ENCODE assay signal across 27 cellular contexts in genomic region chr12:106118278-106118820, GRCh38. TPM values are rescaled to one million over a fixed set of nuclear protein-coding genes. Genes with fewer than 3 reads are reported as not detected.
DNase-seq lines count a peak whose midpoint lies in the region; ATAC-seq, FAIRE-seq and TF ChIP-seq lines count a peak whose summit lies in the region.
"Had no signal": no experiment of that assay in that cellular context is flagged by ENCODE, and none has a peak within 500 bp of the region (broad histone marks: within the 10 kb centered on the region; RNA-seq: fewer than 3 reads in every experiment).

No MANE protein-coding gene starts in this region.

- no peaks in the 10 kb centered on the region for H3K36me3 Mint-ChIP-seq in MCF 10A (ENCODE audit: insufficient read depth, unreplicated experiment)
- H3K36me3 Mint-ChIP-seq: natural killer cell had no signal

- H3K27me3 ChIP-seq in liver (ENCODE audit: control insufficient read depth in 4 of 4, insufficient read depth in 4 of 4, low read length in 3 of 4) (no peaks in the 10 kb centered on the region), right lobe of liver (no peaks in the 10 kb centered on the region), H1 (replicated peaks in 1 of 4; ENCODE audit: control insufficient read depth in 3 of 4, extremely low read depth in 1 of 4, insufficient read depth in 3 of 4, low read length in 3 of 4) (no peaks in the 10 kb centered on the region), trophoblast cell (ENCODE audit: insufficient read depth, low read length) (no peaks in the 10 kb centered on the region)
- H3K27me3 ChIP-seq: testis had no signal

- intact Hi-C loops in right lobe of liver (cut with DNase I) (no loop called here), MCF 10A (cut with micrococcal nuclease) (no loop called here)

- H3K23ac ChIP-seq in H1 (ENCODE audit: insufficient read length) (no peak overlapping the region), trophoblast cell (ENCODE audit: low read length) (no peak overlapping the region)

- TF ChIP-seq POLR2A in right lobe of liver (IDR thresholded peaks at IDR 0.05) (no peak), H1 (IDR thresholded peaks at IDR 0.05; ENCODE audit: control extremely low read depth in 1 of 2, low read depth in 2 of 2, low read length in 2 of 2) (no peak)

- no peak for FAIRE-seq in H1 (lab: Jason Lieb, UNC)
- FAIRE-seq: H54, HepG2 had no signal

- H3K27me3 Mint-ChIP-seq in MCF 10A (ENCODE audit: insufficient read depth, unreplicated experiment): no peaks in the 10 kb centered on the region

- H2BK120ac ChIP-seq in H1 (replicated peaks; ENCODE audit: low read depth, low read length): no peak overlapping the region
- H2BK120ac ChIP-seq in trophoblast cell (ENCODE audit: insufficient read depth, low read length, poor library complexity): no peak overlapping the region

- no peaks in the 10 kb centered on the region for H3K36me3 ChIP-seq in liver (ENCODE audit: control insufficient read depth in 4 of 4, insufficient read depth in 3 of 4, low read depth in 1 of 4, low read length in 3 of 4)
- no peaks in the 10 kb centered on the region for H3K36me3 ChIP-seq in right lobe of liver
- H3K36me3 ChIP-seq in H1 (ENCODE audit: control insufficient read depth in 2 of 4, insufficient read depth in 4 of 4, low read length in 3 of 4): no peaks in the 10 kb centered on the region
- H3K36me3 ChIP-seq in trophoblast cell (ENCODE audit: control insufficient read depth in 1 of 2, insufficient read depth in 2 of 2, low read length in 2 of 2): peaks cover 8 to 20% of the 10 kb centered on the region in 2 experiments

- H3K4me2 ChIP-seq in H1 (ENCODE audit: insufficient read depth in 1 of 2, low read depth in 2 of 2, low read length in 2 of 2) (no peak overlapping the region), trophoblast cell (ENCODE audit: low read length) (no peak overlapping the region)

- H3K4ac ChIP-seq in H1 (replicated peaks; ENCODE audit: insufficient read length, low read depth, low read length): no peak overlapping the region
- H3K4ac ChIP-seq in trophoblast cell (ENCODE audit: low read depth, low read length): peak overlapping the region; percentile 74

- H2BK20ac ChIP-seq in H1 (ENCODE audit: low read length): no peak overlapping the region

- no peak overlapping the region for H4K8ac ChIP-seq in H1 (ENCODE audit: extremely low read depth, insufficient read depth, low read length)
- H4K8ac ChIP-seq in trophoblast cell (ENCODE audit: low read depth, low read length): no peak overlapping the region

- no peak for DNase-seq in right lobe of liver
- DNase-seq in H1 (ENCODE audit: low read depth in 1 of 2, low spot score in 2 of 2): no peak
- peak in 1 of 2 donors; percentile 79 for DNase-seq in trophoblast cell
- DNase-seq in MCF 10A (ENCODE audit: unreplicated experiment): no peak
- no peak for DNase-seq in HPDE6-E6E7 (ENCODE audit: extremely low spot score)
- DNase-seq in activated effector memory CD4-positive, alpha-beta T cell treated with Interleukin-2 at 50 U/mL for 16 hours: no peak
- no peak for DNase-seq in T1000 (lab: John Stamatoyannopoulos, UW)
- DNase-seq: activated CD4-positive, alpha-beta T cell treated with anti-CD3 and anti-CD28 coated beads for 4 hours; activated naive CD4-positive, alpha-beta T cell treated with anti-CD3 and anti-CD28 coated beads for 36 hours; activated T-cell treated with anti-CD3 and anti-CD28 coated beads, Interleukin-2, amount 50 U/mL, for 4 hours; aorta; C1 segment of cervical spinal cord; foreskin melanocyte; mesendoderm; natural killer cell; NCI-H1092 treated with DMSO at 0.1 percent for 48 hours; NCI-H2029 treated with DMSO at 0.1 percent for 48 hours; NCI-H345; NCI-H82; OCI-M1; T-helper 1 cell; testis had no signal

- no peak overlapping the region for H3K27ac Mint-ChIP-seq in MCF 10A (ENCODE audit: low read depth, unreplicated experiment)
- H3K27ac Mint-ChIP-seq: activated naive CD4-positive, alpha-beta T cell treated with anti-CD3 and anti-CD28 coated beads for 36 hours; natural killer cell had no signal

- no peak overlapping the region for H4K12ac ChIP-seq in trophoblast cell (ENCODE audit: low read depth, low read length)

- CTCF ChIA-PET in H1 (lab: Charles Lee; ENCODE audit: partially characterized antibody): interaction anchor here (1.0 to 5.0 kb wide), 6 partner anchors 8 to 20 kb away, joined by 3 to 17 read pairs (median 6); no protein-coding TSS in a partner anchor
- CTCF ChIA-PET in MCF 10A (lab: Yijun Ruan, JAX): interaction anchor here (0.5 to 14.0 kb wide), 4 partner anchors 17 to 1065 kb away, joined by 3 to 115 read pairs (median 3); partner anchors contain the start of gene NUAK1

- H3K18ac ChIP-seq in H1 (ENCODE audit: extremely low read depth, low read length) (no peak overlapping the region), trophoblast cell (ENCODE audit: low read length) (no peak overlapping the region)

- no peak overlapping the region for H2BK5ac ChIP-seq in H1 (ENCODE audit: low read depth, low read length)
- H2BK5ac ChIP-seq in trophoblast cell (ENCODE audit: low read depth, low read length, poor library complexity): no peak overlapping the region

- H3K14ac ChIP-seq in H1 (ENCODE audit: insufficient read length): no peak overlapping the region
- no peak overlapping the region for H3K14ac ChIP-seq in trophoblast cell (ENCODE audit: low read length)

- no peaks in the 10 kb centered on the region for H3K9me3 Mint-ChIP-seq in MCF 10A (ENCODE audit: unreplicated experiment)
- H3K9me3 Mint-ChIP-seq: activated naive CD4-positive, alpha-beta T cell treated with anti-CD3 and anti-CD28 coated beads for 36 hours; activated T-cell treated with anti-CD3 and anti-CD28 coated beads, Interleukin-2, amount 50 U/mL, for 4 hours; central memory CD8-positive, alpha-beta T cell; natural killer cell had no signal

- POLR2A ChIA-PET in H1 (lab: Charles Lee; ENCODE audit: partially characterized antibody) (interaction anchor here (0.9 to 2.3 kb wide), 4 partner anchors 8 to 21 kb away, joined by 3 to 9 read pairs (median 6); partner anchors contain the start of gene NUAK1), MCF 10A (lab: Yijun Ruan, JAX) (interaction anchor here (1.2 to 2.7 kb wide), 2 partner anchors 8 to 16 kb away, joined by 3 to 8 read pairs; no protein-coding TSS in a partner anchor)

- H3K4me3 ChIP-seq in liver (ENCODE audit: low read depth in 1 of 3, low read length in 3 of 3) (no peak overlapping the region), right lobe of liver (no peak overlapping the region), H1 (ENCODE audit: extremely low read depth in 1 of 4, insufficient read depth in 2 of 4, low read depth in 3 of 4, low read length in 4 of 4) (no peak overlapping the region), trophoblast cell (ENCODE audit: low read depth, low read length) (no peak overlapping the region)
- H3K4me3 ChIP-seq: testis had no signal

- H3K4me1 ChIP-seq in liver (ENCODE audit: control insufficient read depth in 4 of 4, insufficient read depth in 4 of 4, low read length in 3 of 4): peaks cover 22 to 71% (median 49%) of the 10 kb centered on the region in 4 donors
- H3K4me1 ChIP-seq in right lobe of liver: peaks cover 0 to 69% (median 31%) of the 10 kb centered on the region in 4 donors
- peaks cover 4 to 19% (median 5%) of the 10 kb centered on the region in 4 experiments for H3K4me1 ChIP-seq in H1 (replicated peaks in 1 of 4; ENCODE audit: control insufficient read depth in 3 of 4, insufficient read depth in 4 of 4, low read length in 3 of 4)
- H3K4me1 ChIP-seq in trophoblast cell (ENCODE audit: control insufficient read depth in 1 of 2, insufficient read depth in 2 of 2, low read length in 2 of 2): peaks cover 26 to 50% of the 10 kb centered on the region in 2 experiments

- H3K56ac ChIP-seq in H1 (replicated peaks; ENCODE audit: insufficient read length, low read depth, low read length): no peak overlapping the region

- peaks cover 23% of the 10 kb centered on the region for H3K4me1 Mint-ChIP-seq in MCF 10A (ENCODE audit: insufficient read depth, unreplicated experiment)
- H3K4me1 Mint-ChIP-seq: central memory CD8-positive, alpha-beta T cell had no signal

- TF ChIP-seq CTCF in liver (IDR thresholded peaks at IDR 0.05; ENCODE audit: low read depth, low read length, missing input control) (no peak), right lobe of liver (IDR thresholded peaks at IDR 0.05) (no peak), H1 (IDR thresholded peaks at IDR 0.05; ENCODE audit: control extremely low read depth in 1 of 3, insufficient read depth in 1 of 3, low read depth in 1 of 3, low read length in 3 of 3) (no peak), MCF 10A (IDR thresholded peaks at IDR 0.05; ENCODE audit: unreplicated experiment) (no peak)

- no peak for ATAC-seq in right lobe of liver
- ATAC-seq: activated T-cell treated with anti-CD3 and anti-CD28 coated beads, Interleukin-2, amount 50 U/mL, for 4 hours; HepG2; natural killer cell had no signal

- peaks cover 3 to 7% of the 10 kb centered on the region in 2 experiments for H4K20me1 ChIP-seq in H1 (replicated peaks in 1 of 2; ENCODE audit: control insufficient read depth in 1 of 2, insufficient read depth in 2 of 2, low read length in 2 of 2)

- TF ChIP-seq RAD21 in liver (IDR thresholded peaks at IDR 0.05) (no peak), H1 (IDR thresholded peaks at IDR 0.05 in 1 of 2, conservative IDR thresholded peaks at IDR 0.05 in 1 of 2; ENCODE audit: low read depth in 2 of 2, low read length in 2 of 2) (no peak)

- no peak for TF ChIP-seq EP300 in H1 (IDR thresholded peaks at IDR 0.05; ENCODE audit: borderline replicate concordance in 1 of 2, low read depth in 2 of 2, low read length in 2 of 2)

- no TSS peak for BruUV-seq in MCF 10A (replicated peaks; lab: Mats Ljungman, UMichigan)

- H3K27ac ChIP-seq in liver (ENCODE audit: low read depth in 1 of 2, low read length in 2 of 2): peak overlapping the region; percentile 8 to 89
- H3K27ac ChIP-seq in right lobe of liver: peak overlapping the region in 1 of 3 donors; percentile 96
- no peak overlapping the region for H3K27ac ChIP-seq in H1 (ENCODE audit: low read depth, low read length)
- H3K27ac ChIP-seq in trophoblast cell (ENCODE audit: low read depth, low read length): no peak overlapping the region
- H3K27ac ChIP-seq: testis had no signal

- H2BK15ac ChIP-seq in H1 (ENCODE audit: low read length): no peak overlapping the region

- H3K9me3 ChIP-seq in liver (ENCODE audit: control insufficient read depth in 4 of 4, low read length in 3 of 4): no peaks in the 10 kb centered on the region
- no peaks in the 10 kb centered on the region for H3K9me3 ChIP-seq in right lobe of liver
- no peaks in the 10 kb centered on the region for H3K9me3 ChIP-seq in H1 (ENCODE audit: insufficient read depth in 2 of 2, low read depth in 1 of 2, low read length in 1 of 2)
- H3K9me3 ChIP-seq in trophoblast cell (ENCODE audit: insufficient read depth, low read depth, low read length): no peaks in the 10 kb centered on the region
- H3K9me3 ChIP-seq: testis had no signal

- peaks cover 15% of the 10 kb centered on the region for H3K79me1 ChIP-seq in H1 (ENCODE audit: low read depth, low read length)
- H3K79me1 ChIP-seq in trophoblast cell (ENCODE audit: low read length): no peaks in the 10 kb centered on the region

- H4K5ac ChIP-seq in H1 (ENCODE audit: insufficient read length, low read depth, low read length): no peak overlapping the region

- H3K79me2 ChIP-seq in H1 (ENCODE audit: control insufficient read depth in 1 of 2, insufficient read depth in 2 of 2, low read length in 2 of 2) (peaks cover 8 to 98% of the 10 kb centered on the region in 2 experiments), trophoblast cell (ENCODE audit: control insufficient read depth, insufficient read depth, low read length, poor library complexity) (peaks cover 40% of the 10 kb centered on the region)

- H2AK5ac ChIP-seq in H1 (ENCODE audit: low read depth, low read length) (no peak overlapping the region), trophoblast cell (ENCODE audit: low read length) (no peak overlapping the region)

- no peak overlapping the region for H3K4me3 Mint-ChIP-seq in MCF 10A (ENCODE audit: unreplicated experiment)
- H3K4me3 Mint-ChIP-seq: activated naive CD4-positive, alpha-beta T cell treated with anti-CD3 and anti-CD28 coated beads for 36 hours; activated T-cell treated with anti-CD3 and anti-CD28 coated beads, Interleukin-2, amount 50 U/mL, for 4 hours; central memory CD8-positive, alpha-beta T cell; natural killer cell had no signal

- peak overlapping the region; percentile 70; the same call in 1 of the 2 replicates for H2BK12ac ChIP-seq in H1 (ENCODE audit: low read depth, low read length)
- H2BK12ac ChIP-seq in trophoblast cell (ENCODE audit: low read length): no peak overlapping the region

- no peak overlapping the region for H3K9ac ChIP-seq in liver (ENCODE audit: low read depth in 1 of 2, low read length in 2 of 2)
- H3K9ac ChIP-seq in H1 (replicated peaks in 1 of 4; ENCODE audit: extremely low read depth in 1 of 4, low read depth in 3 of 4, low read length in 3 of 4): no peak overlapping the region
- H3K9ac ChIP-seq in trophoblast cell (ENCODE audit: low read length): no peak overlapping the region

- H2AFZ ChIP-seq in H1 (ENCODE audit: low read length): no peak overlapping the region
- no peak overlapping the region for H2AFZ ChIP-seq in trophoblast cell (ENCODE audit: insufficient read depth, low read length, poor library complexity)

- H4K91ac ChIP-seq in H1 (replicated peaks; ENCODE audit: insufficient read length, low read length) (no peak overlapping the region), trophoblast cell (ENCODE audit: low read depth, low read length) (no peak overlapping the region)

- no peaks in the 10 kb centered on the region for H3K23me2 ChIP-seq in H1 (ENCODE audit: low read depth, low read length)

- WGBS in liver: 87% methylated on average over 7 of the region's 7 CpGs
- no CpG with 5 or more reads among the region's 7 CpGs for WGBS in right lobe of liver (ENCODE audit: insufficient coverage, low coverage, low lambda C conversion rate, missing lambda C conversion rate)
- WGBS in H1 (ENCODE audit: extremely low coverage in 1 of 2, insufficient coverage in 1 of 2, insufficient read length in 1 of 2, insufficient replicate concordance in 2 of 2, low coverage in 1 of 2, low lambda C conversion rate in 2 of 2, missing lambda C conversion rate in 1 of 2), 2 experiments: 86% methylated on average over 7 of the region's 7 CpGs; no CpG with 5 or more reads in 1 of the 2 experiments
- no CpG with 5 or more reads among the region's 7 CpGs for WGBS in trophoblast cell (ENCODE audit: extremely low coverage, insufficient coverage, insufficient read length)

RNA-seq across cellular contexts. Expression of gene NUAK1, which starts 20.4 kb away (rescaled TPM):
- total RNA-seq in liver (1 to 10 TPM; 3.6 to 9.3 TPM), right lobe of liver (10 to 100 TPM in 1 of 6 experiments, 1 to 10 TPM in 5; 2.0 to 11.0 (median 3.5) TPM), MCF 10A (2022) (2.6 and 3.4 TPM in 2 replicates)
- polyA plus RNA-seq in liver (1 to 10 TPM; 2.5 to 4.1 TPM), H1 (2011; rRNA removed) (6.7 and 7.7 TPM in 2 replicates)
- total RNA-seq in H1 (2021; fragmentation: NEBNext Ultra II Directional; extraction: Animal tissue kit (Norgen Biotek cat#: 25700)): 18.2 and 18.9 TPM in 2 replicates
- polyA plus RNA-seq in H1 (2011; cell fraction: cytosol; rRNA removed): 7.7 TPM
- polyA plus RNA-seq in H1 (2011; cell fraction: nucleus; rRNA removed): 13.5 TPM
- polyA plus RNA-seq in H1 (2012, experiment 1 of 2): 6.6 to 13.0 TPM (median 9.9 TPM) in 4 replicates
- 4.0 TPM for polyA plus RNA-seq in H1 (2012, experiment 2 of 2)
- 6.9 TPM for polyA plus RNA-seq in H1 (2013, experiment 1 of 2)
- 6.9 TPM for polyA plus RNA-seq in H1 (2013, experiment 2 of 2)
- 21.4 and 22.7 TPM in 2 replicates for polyA minus RNA-seq in H1 (2011; rRNA and poly(A)+ RNA removed)
- 12.1 TPM for polyA minus RNA-seq in H1 (2011; cell fraction: cytosol; rRNA and poly(A)+ RNA removed)
- 14.6 TPM for polyA minus RNA-seq in H1 (2011; cell fraction: nucleus; rRNA and poly(A)+ RNA removed)
- polyA plus RNA-seq in trophoblast cell (2013): 34.0 and 34.8 TPM in 2 replicates
- total RNA-seq: activated CD8-positive, alpha-beta memory T cell treated with anti-CD3 and anti-CD28 coated beads for 36 hours; activated naive CD4-positive, alpha-beta T cell treated with anti-CD3 and anti-CD28 coated beads for 36 hours had no signal

Comparison
In these comparisons a context has a peak if more than half of its experiments do, and no peak if none do; other contexts are left out.
1. H3K27ac ChIP-seq: peak in liver (2 of 2); none in H1 (single experiment) and trophoblast cell (single experiment).